Comparison of ENCODE assay signal across 8 cellular contexts in the genomic region with DNA sequence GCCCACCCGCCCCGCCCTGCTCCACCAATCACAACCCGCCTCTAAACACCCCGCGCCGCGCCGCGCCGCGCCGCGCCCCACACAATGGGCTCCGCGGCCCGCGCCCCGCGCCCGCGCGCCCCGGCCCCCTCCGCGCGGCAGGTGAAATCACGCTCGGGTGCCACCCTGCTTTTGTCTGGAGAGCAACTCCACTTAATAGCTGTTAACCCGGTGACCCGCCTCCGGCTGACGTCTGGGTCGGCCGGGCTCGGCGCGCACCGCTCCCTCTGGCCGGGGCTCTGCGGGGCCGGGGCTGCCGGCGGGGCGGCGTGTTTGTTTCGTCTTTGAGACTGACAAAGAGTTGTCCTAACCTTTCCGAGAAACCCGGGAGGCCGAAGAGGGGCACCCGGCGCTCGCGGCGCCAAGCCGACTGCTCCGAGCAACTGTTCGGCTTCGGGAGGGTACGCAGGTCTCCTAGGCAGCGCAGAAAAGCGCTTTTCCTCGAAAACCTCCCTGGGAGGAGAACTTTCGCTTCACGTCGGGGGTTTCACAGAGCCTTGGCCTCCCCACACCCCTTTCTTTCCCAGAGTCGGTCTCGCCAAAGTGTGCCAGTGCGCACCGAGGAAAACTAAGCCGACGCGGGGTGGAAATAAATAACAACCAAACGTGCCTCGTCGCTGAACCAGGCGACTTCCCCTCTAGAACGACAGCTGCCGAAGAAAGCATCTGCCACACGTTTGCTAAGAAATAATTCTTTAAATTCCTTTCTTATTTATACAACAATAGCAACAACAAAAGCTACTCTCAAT.
DNase-seq lines count a peak whose midpoint lies in the region; ATAC-seq and TF ChIP-seq lines count a peak whose summit lies in the region.

No MANE protein-coding gene starts in this region.

- peaks cover 9% of the 10 kb centered on the region; the same call in 1 of the 2 replicates for H3K27me3 ChIP-seq in DOHH2 (ENCODE audit: control insufficient read depth, low read length)
- H3K27me3 ChIP-seq in neutrophil = no peaks in the 10 kb centered on the region
- H3K27me3 ChIP-seq in upper lobe of left lung = no peaks in the 10 kb centered on the region

- TF ChIP-seq POLR2A in upper lobe of left lung (IDR thresholded peaks at IDR 0.05) = peak in 2 of 4 donors; percentile 31 to 45

- 1% methylated on average over 18 to 47 of the region's 79 CpGs for WGBS in upper lobe of left lung, 2 donors

- peaks cover 63% of the 10 kb centered on the region for H3K79me2 ChIP-seq in DOHH2 (ENCODE audit: control insufficient read depth, low read length)

- H3K27ac ChIP-seq in DOHH2 (ENCODE audit: low read depth, low read length) = no peak overlapping the region
- H3K27ac ChIP-seq in neutrophil = peak overlapping the region; percentile 88
- H3K27ac ChIP-seq in upper lobe of left lung = peak overlapping the region; percentile 90 to 96 (median 94)

- H3K9me3 ChIP-seq in DOHH2 (ENCODE audit: control insufficient read depth, insufficient read depth, low read length) = no peaks in the 10 kb centered on the region
- no peaks in the 10 kb centered on the region for H3K9me3 ChIP-seq in neutrophil
- no peaks in the 10 kb centered on the region for H3K9me3 ChIP-seq in upper lobe of left lung

- H3K36me3 ChIP-seq in DOHH2 (ENCODE audit: control insufficient read depth, low read length) (0 out of 2 replicates have a peak, but pooled peaks cover 3% of the 10 kb centered on the region), neutrophil (no peaks in the 10 kb centered on the region), upper lobe of left lung (no peaks in the 10 kb centered on the region)

- H3K4me2 ChIP-seq in DOHH2 (ENCODE audit: low read length) = peak overlapping the region; percentile 90

- H3K4me3 ChIP-seq in DOHH2 (ENCODE audit: low read length) = peak overlapping the region; percentile 74
- H3K4me3 ChIP-seq in neutrophil (ENCODE audit: low read depth in 1 of 2, low read length in 1 of 2) = peak overlapping the region; percentile 71 to 77
- H3K4me3 ChIP-seq in upper lobe of left lung = peak overlapping the region; percentile 53 to 78 (median 70)

- ATAC-seq in HG02763 (IDR thresholded peaks at IDR 0.05; ENCODE audit: unreplicated experiment) (peak; percentile 36), upper lobe of left lung (ENCODE audit: low FRiP score in 2 of 2) (peak; percentile 73 to 74)

- no peaks in the 10 kb centered on the region for H3K9me2 ChIP-seq in DOHH2 (replicated peaks; ENCODE audit: control insufficient read depth, low read length)

- DNase-seq in activated gamma-delta T cell treated with anti-CD3 and anti-CD28 coated beads, Interleukin-2, amount 50 U/mL, for 16 hours (ENCODE audit: low read depth) = peak; percentile 38
- peak; percentile 66 for DNase-seq in germinal center (ENCODE audit: low spot score)
- peak; percentile 64 to 94 for DNase-seq in upper lobe of left lung
- no peak for DNase-seq in H4 (ENCODE audit: low spot score)

- H3K4me1 ChIP-seq in DOHH2 (ENCODE audit: control insufficient read depth, low read length) (peaks cover 59% of the 10 kb centered on the region), neutrophil (ENCODE audit: control insufficient read depth in 1 of 2, insufficient read depth in 1 of 2, low read depth in 1 of 2, low read length in 1 of 2) (peaks cover 69 to 79% of the 10 kb centered on the region in 2 experiments), upper lobe of left lung (peaks cover 51 to 69% (median 57%) of the 10 kb centered on the region in 4 donors)

- TF ChIP-seq CTCF in DOHH2 (IDR thresholded peaks at IDR 0.05; ENCODE audit: low read depth, low read length, poor library complexity, severe bottlenecking) (no peak), neutrophil (IDR thresholded peaks at IDR 0.05) (no peak), upper lobe of left lung (IDR thresholded peaks at IDR 0.05) (no peak)

- no peak for TF ChIP-seq EP300 in upper lobe of left lung (IDR thresholded peaks at IDR 0.05)

- H3F3A ChIP-seq in DOHH2 (ENCODE audit: control insufficient read depth, insufficient read depth) = 0 out of 2 replicates have a peak, but pooled peaks cover 4% of the 10 kb centered on the region

- H4K20me1 ChIP-seq in DOHH2 (ENCODE audit: control insufficient read depth, insufficient read depth, low read depth, low read length) = peaks cover 52% of the 10 kb centered on the region

TF ChIP-seq in PFSK-1, 5 proteins besides CTCF, POLR2A, EP300 and RAD21:
- TF ChIP-seq SIN3A (IDR thresholded peaks at IDR 0.05; ENCODE audit: borderline replicate concordance, insufficient read depth, low read length) (0 out of 2 replicates have a peak, but pooled peaks have one; percentile 33), POLR2AphosphoS5 (IDR thresholded peaks at IDR 0.05; ENCODE audit: low read depth, low read length) (no peak)
